8 cellular contexts compared by ENCODE assay signal in genomic region chr6:2763876-2764540, GRCh38. TPM values are rescaled to one million over a fixed set of nuclear protein-coding genes. Genes with fewer than 3 reads are reported as not detected.
DNase-seq lines count a peak whose midpoint lies in the region; ATAC-seq, FAIRE-seq and TF ChIP-seq lines count a peak whose summit lies in the region.

No MANE protein-coding gene starts in this region.

- H3K9ac ChIP-seq in kidney (ENCODE audit: low read length in 2 of 2) = peak overlapping the region in 1 of 2 donors; percentile 72

- H3K27ac Mint-ChIP-seq in activated CD8-positive, alpha-beta memory T cell treated with anti-CD3 and anti-CD28 coated beads, Interleukin-2, amount 10 ng/mL, durations not matched to agents 7 days and 5 days = peak overlapping the region; percentile 98
- H3K27ac Mint-ChIP-seq in activated naive CD8-positive, alpha-beta T cell treated with anti-CD3 and anti-CD28 coated beads for 36 hours = peak overlapping the region; percentile 97

- DNase-seq in activated CD8-positive, alpha-beta memory T cell treated with anti-CD3 and anti-CD28 coated beads, Interleukin-2, amount 10 ng/mL, durations not matched to agents 7 days and 5 days = no peak
- no peak for DNase-seq in activated CD8-positive, alpha-beta memory T cell treated with anti-CD3 and anti-CD28 coated beads, Interleukin-2, amount 50 U/mL, for 48 hours
- no peak for DNase-seq in activated naive CD8-positive, alpha-beta T cell treated with anti-CD3 and anti-CD28 coated beads for 36 hours
- DNase-seq in kidney (peak; percentile 81), tibial artery (no peak), C1 segment of cervical spinal cord (lab: John Stamatoyannopoulos, UW) (no peak)
- no peak for DNase-seq in effector CD8-positive, alpha-beta T cell (lab: John Stamatoyannopoulos, UW)

- no peak for ATAC-seq in activated CD8-positive, alpha-beta memory T cell treated with anti-CD3 and anti-CD28 coated beads, Interleukin-2, amount 10 ng/mL, durations not matched to agents 7 days and 5 days
- ATAC-seq in GM18907 (IDR thresholded peaks at IDR 0.05; ENCODE audit: unreplicated experiment) = no peak

- H3K4me3 ChIP-seq in kidney (ENCODE audit: low read length in 2 of 2) (peak overlapping the region; percentile 68 to 74), tibial artery (peak overlapping the region; percentile 57)

- no peak for FAIRE-seq in kidney (lab: Jason Lieb, UNC)

- intact Hi-C loops in kidney (cut with DNase I) (no loop called here), tibial artery (cut with DNase I; ENCODE audit: low total_unique reads) (no loop called here)

- H3K36me3 ChIP-seq in kidney (ENCODE audit: control insufficient read depth in 1 of 2, insufficient read depth in 2 of 2, low read length in 2 of 2) = no peaks in the 10 kb centered on the region
- H3K36me3 ChIP-seq in tibial artery = no peaks in the 10 kb centered on the region

- H3K27me3 Mint-ChIP-seq in activated CD8-positive, alpha-beta memory T cell treated with anti-CD3 and anti-CD28 coated beads, Interleukin-2, amount 10 ng/mL, durations not matched to agents 7 days and 5 days = no peaks in the 10 kb centered on the region
- H3K27me3 Mint-ChIP-seq in activated naive CD8-positive, alpha-beta T cell treated with anti-CD3 and anti-CD28 coated beads for 36 hours = no peaks in the 10 kb centered on the region

- TF ChIP-seq CTCF in kidney (IDR thresholded peaks at IDR 0.05; ENCODE audit: borderline replicate concordance, extremely low read depth, insufficient read depth) (no peak), tibial artery (IDR thresholded peaks at IDR 0.05) (no peak)

- peaks cover 13% of the 10 kb centered on the region for H3K36me3 Mint-ChIP-seq in activated CD8-positive, alpha-beta memory T cell treated with anti-CD3 and anti-CD28 coated beads, Interleukin-2, amount 10 ng/mL, durations not matched to agents 7 days and 5 days
- peaks cover 16% of the 10 kb centered on the region for H3K36me3 Mint-ChIP-seq in activated naive CD8-positive, alpha-beta T cell treated with anti-CD3 and anti-CD28 coated beads for 36 hours

- peaks cover 39% of the 10 kb centered on the region for H3K4me1 Mint-ChIP-seq in activated CD8-positive, alpha-beta memory T cell treated with anti-CD3 and anti-CD28 coated beads, Interleukin-2, amount 10 ng/mL, durations not matched to agents 7 days and 5 days
- peaks cover 36% of the 10 kb centered on the region for H3K4me1 Mint-ChIP-seq in activated naive CD8-positive, alpha-beta T cell treated with anti-CD3 and anti-CD28 coated beads for 36 hours

- H3K9me3 ChIP-seq in kidney (ENCODE audit: control insufficient read depth in 1 of 2, low read length in 2 of 2) = no peaks in the 10 kb centered on the region
- H3K9me3 ChIP-seq in tibial artery = no peaks in the 10 kb centered on the region

- H3K4me1 ChIP-seq in kidney (ENCODE audit: control insufficient read depth in 1 of 2, insufficient read depth in 1 of 2, low read depth in 1 of 2, low read length in 2 of 2) (peaks cover 3 to 13% of the 10 kb centered on the region in 2 donors), tibial artery (peaks cover 0 to 29% (median 16%) of the 10 kb centered on the region in 4 donors)

- peak overlapping the region; percentile 58 to 90 for H3K27ac ChIP-seq in kidney (ENCODE audit: low read depth in 2 of 2, low read length in 2 of 2)
- peak overlapping the region; percentile 86 for H3K27ac ChIP-seq in tibial artery

- H3K4me3 Mint-ChIP-seq in activated CD8-positive, alpha-beta memory T cell treated with anti-CD3 and anti-CD28 coated beads, Interleukin-2, amount 10 ng/mL, durations not matched to agents 7 days and 5 days = peak overlapping the region; percentile 95
- peak overlapping the region; percentile 88 for H3K4me3 Mint-ChIP-seq in activated naive CD8-positive, alpha-beta T cell treated with anti-CD3 and anti-CD28 coated beads for 36 hours

- no peaks in the 10 kb centered on the region for H3K9me3 Mint-ChIP-seq in activated CD8-positive, alpha-beta memory T cell treated with anti-CD3 and anti-CD28 coated beads, Interleukin-2, amount 10 ng/mL, durations not matched to agents 7 days and 5 days (ENCODE audit: low read depth)
- H3K9me3 Mint-ChIP-seq in activated naive CD8-positive, alpha-beta T cell treated with anti-CD3 and anti-CD28 coated beads for 36 hours = no peaks in the 10 kb centered on the region

- CTCF ChIA-PET in activated CD8-positive, alpha-beta memory T cell treated with anti-CD3 and anti-CD28 coated beads, Interleukin-2, amount 10 ng/mL, durations not matched to agents 7 days and 5 days (lab: Charles Lee) = interaction anchor here (0.8 to 4.7 kb wide), 5 partner anchors 10 to 394 kb away, joined by 3 to 55 read pairs (median 4); partner anchors contain the start of gene MYLK4

- H3K27me3 ChIP-seq in tibial artery = no peaks in the 10 kb centered on the region

RNA-seq across cellular contexts. Expression of gene WRNIP1, which starts 1.2 kb away (rescaled TPM):
- 10 to 100 TPM; 48.7 to 53.3 TPM for total RNA-seq in activated CD8-positive, alpha-beta memory T cell treated with anti-CD3 and anti-CD28 coated beads, Interleukin-2, amount 10 ng/mL, durations not matched to agents 7 days and 5 days
- 10 to 100 TPM; 47.6 to 47.8 TPM for total RNA-seq in activated naive CD8-positive, alpha-beta T cell treated with anti-CD3 and anti-CD28 coated beads for 36 hours
- total RNA-seq in kidney = 38.0 TPM
- polyA plus RNA-seq in kidney (ENCODE audit: insufficient read depth, low read depth, low replicate concordance) = 46.3 TPM

RNA-seq across cellular contexts. Expression of gene MYLK4, which starts 13.3 kb away (rescaled TPM):
- total RNA-seq in activated CD8-positive, alpha-beta memory T cell treated with anti-CD3 and anti-CD28 coated beads, Interleukin-2, amount 10 ng/mL, durations not matched to agents 7 days and 5 days = under 1 TPM; 0.18 to 0.23 TPM
- under 1 TPM; 0.10 to 0.21 TPM for total RNA-seq in activated naive CD8-positive, alpha-beta T cell treated with anti-CD3 and anti-CD28 coated beads for 36 hours
- total RNA-seq in kidney = 1.3 TPM
- polyA plus RNA-seq in kidney (ENCODE audit: insufficient read depth, low read depth, low replicate concordance) = 1.1 TPM
